Comparison of ENCODE assay signal across 8 cellular contexts in the genomic region with DNA sequence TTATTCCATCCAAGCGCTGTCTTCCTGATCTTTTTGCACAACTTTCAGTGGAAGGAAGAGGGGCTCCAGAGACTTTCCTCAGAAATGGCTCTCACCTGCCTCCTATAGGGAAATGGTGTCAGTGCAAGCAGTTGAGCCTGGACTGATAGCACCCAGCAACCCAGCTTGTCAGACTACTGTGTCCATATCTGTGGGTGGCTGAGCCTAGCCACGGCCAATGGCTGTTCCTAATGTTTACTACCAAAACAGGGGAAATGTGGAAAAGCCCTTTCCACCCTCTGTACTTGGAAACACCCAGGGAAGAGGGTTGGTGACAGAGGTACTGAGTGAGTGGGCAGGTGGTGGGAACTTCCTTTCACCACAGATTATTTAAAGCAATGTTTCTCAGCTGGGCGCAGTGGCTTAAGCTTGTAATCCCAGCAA. TPM values are rescaled to one million over a fixed set of nuclear protein-coding genes. Genes with fewer than 3 reads are reported as not detected.
A peak's percentile ranks its signal among the peaks of the same experiment; 100 is the strongest.
DNase-seq lines count a peak whose midpoint lies in the region; ATAC-seq and TF ChIP-seq lines count a peak whose summit lies in the region.

No MANE protein-coding gene starts in this region.

- H3K9me3 ChIP-seq in T-helper 17 cell (ENCODE audit: control insufficient read depth, low read length, poor library complexity, severe bottlenecking) = no peaks in the 10 kb centered on the region

- peak; percentile 16 for DNase-seq in stimulated activated CD4-positive, alpha-beta T cell treated with anti-CD3 and anti-CD28 coated beads, Interleukin-1b, Interleukin-23, amount 100 ng/mL, for 48 hours
- no peak for DNase-seq in stimulated activated CD4-positive, alpha-beta T cell treated with anti-CD3 and anti-CD28 coated beads, Interleukin-4, amount 100 ng/mL, for 1 hour
- DNase-seq in M059J (ENCODE audit: low read depth) (peak; percentile 63), SW480 (ENCODE audit: low spot score) (peak; percentile 52), fibroblast of gingiva (ENCODE audit: low read depth) (peak; percentile 42), nephron progenitor cell (peak; percentile 59), T-helper 17 cell (no peak)

- TF ChIP-seq CTCF in nephron progenitor cell (IDR thresholded peaks at IDR 0.05) = peak; percentile 61

- ATAC-seq in T-helper 17 cell (no peak), GM18861 (IDR thresholded peaks at IDR 0.05; ENCODE audit: unreplicated experiment) (no peak)

- H3K27ac Mint-ChIP-seq in nephron progenitor cell (no peak overlapping the region), T-helper 17 cell (no peak overlapping the region)

- H3K4me1 Mint-ChIP-seq in nephron progenitor cell (peaks cover 11% of the 10 kb centered on the region), T-helper 17 cell (peaks cover 5% of the 10 kb centered on the region)

- H3K36me3 Mint-ChIP-seq in nephron progenitor cell (ENCODE audit: low read depth) (no peaks in the 10 kb centered on the region), T-helper 17 cell (ENCODE audit: low read depth) (no peaks in the 10 kb centered on the region)

- H3K4me3 Mint-ChIP-seq in nephron progenitor cell = no peak overlapping the region
- H3K4me3 Mint-ChIP-seq in T-helper 17 cell = no peak overlapping the region

- H3K9me3 Mint-ChIP-seq in nephron progenitor cell = peaks cover 7% of the 10 kb centered on the region

- H3K27me3 Mint-ChIP-seq in nephron progenitor cell (ENCODE audit: low read depth, poor library complexity) = peaks cover 36% of the 10 kb centered on the region
- peaks cover 34% of the 10 kb centered on the region for H3K27me3 Mint-ChIP-seq in T-helper 17 cell

RNA-seq across cellular contexts. Expression of gene YKT6, which starts 4.3 kb away (rescaled TPM):
- 106 and 128 TPM in 2 replicates for total RNA-seq in M059J (2014; rRNA removed; shearing (Covaris generic))
- 10 to 100 TPM; 68.2 to 68.9 TPM for total RNA-seq in T-helper 17 cell

RNA-seq across cellular contexts. Expression of gene GCK, which starts 7.2 kb away (rescaled TPM):
- not detected in 2 replicates for total RNA-seq in M059J (2014; rRNA removed; shearing (Covaris generic))
- under 1 TPM in 1 of 2 donors, not detected in 1; 0.45 TPM for total RNA-seq in T-helper 17 cell

RNA-seq across cellular contexts. Expression of gene MYL7, which starts 55.3 kb away (rescaled TPM):
- not detected in 2 replicates for total RNA-seq in M059J (2014; rRNA removed; shearing (Covaris generic))
- total RNA-seq in T-helper 17 cell = not detected

Comparison
In these comparisons a context has a peak if more than half of its experiments do, and no peak if none do; other contexts are left out.
1. DNase-seq: peak in stimulated activated CD4-positive, alpha-beta T cell treated with anti-CD3 and anti-CD28 coated beads, Interleukin-1b, Interleukin-23, amount 100 ng/mL, for 48 hours (single experiment), M059J (single experiment), SW480 (single experiment), fibroblast of gingiva (single experiment) and nephron progenitor cell (single experiment); none in stimulated activated CD4-positive, alpha-beta T cell treated with anti-CD3 and anti-CD28 coated beads, Interleukin-4, amount 100 ng/mL, for 1 hour (single experiment) and T-helper 17 cell (0 of 3).